ENCODE assay signal across 19 cellular contexts in genomic region chr7:44292876-44293560, GRCh38. TPM values are rescaled to one million over a fixed set of nuclear protein-coding genes. Genes with fewer than 3 reads are reported as not detected.
A peak's percentile ranks its signal among the peaks of the same experiment; 100 is the strongest.
DNase-seq lines count a peak whose midpoint lies in the region; ATAC-seq and TF ChIP-seq lines count a peak whose summit lies in the region.
"Had no signal": no experiment of that assay in that cellular context is flagged by ENCODE, and none has a peak within 500 bp of the region (broad histone marks: within the 10 kb centered on the region; RNA-seq: fewer than 3 reads in every experiment).

No MANE protein-coding gene starts in this region.

- H3K4me1 Mint-ChIP-seq in progenitor cell of endocrine pancreas (ENCODE audit: low read depth), result no peaks in the 10 kb centered on the region
- no peaks in the 10 kb centered on the region for H3K4me1 Mint-ChIP-seq in activated T-helper 1 cell treated with anti-CD3 and anti-CD28 coated beads, Interleukin-12 subunit alpha, Interleukin-12 subunit beta, Interleukin-2, Interleukin-4 antibody, amounts not matched to agents 30 ng/mL and 10 ng/mL and 1 ng/mL, durations not matched to agents 14 hours and 24 hours and 36 hours (ENCODE audit: low read depth)
- H3K4me1 Mint-ChIP-seq: CD8-positive, alpha-beta memory T cell had no signal

- H3K36me3 ChIP-seq in WERI-Rb-1, result no peaks in the 10 kb centered on the region
- H3K36me3 ChIP-seq: HAP-1, pancreas, uterus had no signal

- no peaks in the 10 kb centered on the region for H3K27me3 ChIP-seq in WERI-Rb-1 (ENCODE audit: insufficient read depth, low read depth, severe bottlenecking)
- H3K27me3 ChIP-seq: uterus had no signal

- no peaks in the 10 kb centered on the region for H3K9me3 Mint-ChIP-seq in progenitor cell of endocrine pancreas (ENCODE audit: low read depth)
- no peaks in the 10 kb centered on the region for H3K9me3 Mint-ChIP-seq in activated T-helper 1 cell treated with anti-CD3 and anti-CD28 coated beads, Interleukin-12 subunit alpha, Interleukin-12 subunit beta, Interleukin-2, Interleukin-4 antibody, amounts not matched to agents 30 ng/mL and 10 ng/mL and 1 ng/mL, durations not matched to agents 14 hours and 24 hours and 36 hours
- H3K9me3 Mint-ChIP-seq: CD8-positive, alpha-beta memory T cell had no signal

- H3K4me3 Mint-ChIP-seq in progenitor cell of endocrine pancreas (ENCODE audit: low read depth), result no peak overlapping the region
- no peak overlapping the region for H3K4me3 Mint-ChIP-seq in activated T-helper 1 cell treated with anti-CD3 and anti-CD28 coated beads, Interleukin-12 subunit alpha, Interleukin-12 subunit beta, Interleukin-2, Interleukin-4 antibody, amounts not matched to agents 30 ng/mL and 10 ng/mL and 1 ng/mL, durations not matched to agents 14 hours and 24 hours and 36 hours
- H3K4me3 Mint-ChIP-seq: CD8-positive, alpha-beta memory T cell had no signal

- peak; percentile 37 for DNase-seq in activated CD8-positive, alpha-beta memory T cell treated with anti-CD3 and anti-CD28 coated beads for 24 hours
- DNase-seq in activated CD8-positive, alpha-beta memory T cell treated with anti-CD3 and anti-CD28 coated beads, Interleukin-2, amount 50 U/mL, for 4 hours, result no peak
- no peak for DNase-seq in WERI-Rb-1
- DNase-seq in left ventricle myocardium superior, result peak; percentile 22
- DNase-seq in progenitor cell of endocrine pancreas (ENCODE audit: low spot score, unreplicated experiment), result peak; percentile 8
- DNase-seq in activated T-helper 1 cell treated with anti-CD3 and anti-CD28 coated beads, Interleukin-12 subunit alpha, Interleukin-12 subunit beta, Interleukin-2, Interleukin-4 antibody, amounts not matched to agents 30 ng/mL and 10 ng/mL and 1 ng/mL, durations not matched to agents 14 hours and 24 hours and 36 hours (ENCODE audit: low spot score), result no peak
- no peak for DNase-seq in effector CD4-positive, alpha-beta T cell
- DNase-seq in GF-D8 (lab: John Stamatoyannopoulos, UW), result no peak
- DNase-seq: NCI-H1436 treated with DMSO at 0.1 percent for 48 hours; NCI-H510A; PC-9; stimulated activated naive CD4-positive, alpha-beta T cell had no signal

- H3K27me3 Mint-ChIP-seq in progenitor cell of endocrine pancreas, result peaks cover 68% of the 10 kb centered on the region
- H3K27me3 Mint-ChIP-seq in activated T-helper 1 cell treated with anti-CD3 and anti-CD28 coated beads, Interleukin-12 subunit alpha, Interleukin-12 subunit beta, Interleukin-2, Interleukin-4 antibody, amounts not matched to agents 30 ng/mL and 10 ng/mL and 1 ng/mL, durations not matched to agents 14 hours and 24 hours and 36 hours (ENCODE audit: insufficient read depth), result peaks cover 39% of the 10 kb centered on the region

- no peaks in the 10 kb centered on the region for H3K36me3 Mint-ChIP-seq in progenitor cell of endocrine pancreas (ENCODE audit: insufficient read depth)
- no peaks in the 10 kb centered on the region for H3K36me3 Mint-ChIP-seq in activated T-helper 1 cell treated with anti-CD3 and anti-CD28 coated beads, Interleukin-12 subunit alpha, Interleukin-12 subunit beta, Interleukin-2, Interleukin-4 antibody, amounts not matched to agents 30 ng/mL and 10 ng/mL and 1 ng/mL, durations not matched to agents 14 hours and 24 hours and 36 hours (ENCODE audit: low read depth)
- H3K36me3 Mint-ChIP-seq: CD8-positive, alpha-beta memory T cell had no signal

- H3K9me3 ChIP-seq in WERI-Rb-1 (ENCODE audit: severe bottlenecking), result no peaks in the 10 kb centered on the region
- H3K9me3 ChIP-seq: HAP-1, pancreas, uterus had no signal

- no peak for ATAC-seq in left ventricle myocardium superior
- ATAC-seq: pancreas, SK-N-SH treated with all-trans-retinoic acid at 6 μM for 48 hours had no signal

- H3K27ac ChIP-seq in WERI-Rb-1, result peak overlapping the region; percentile 56
- H3K27ac ChIP-seq: pancreas, PC-9, uterus had no signal

- intact Hi-C loops in left ventricle myocardium superior (cut with micrococcal nuclease), result no loop called here
- intact Hi-C loops in activated T-helper 1 cell treated with anti-CD3 and anti-CD28 coated beads, Interleukin-12 subunit alpha, Interleukin-12 subunit beta, Interleukin-2, Interleukin-4 antibody, amounts not matched to agents 30 ng/mL and 10 ng/mL and 1 ng/mL, durations not matched to agents 14 hours and 24 hours and 36 hours (cut with micrococcal nuclease), result no loop called here

- no peak for TF ChIP-seq CTCF in WERI-Rb-1 (IDR thresholded peaks at IDR 0.05; ENCODE audit: low read depth, low read length)
- no peak for TF ChIP-seq CTCF in progenitor cell of endocrine pancreas (IDR thresholded peaks at IDR 0.05; ENCODE audit: unreplicated experiment)

- H3K27ac Mint-ChIP-seq in progenitor cell of endocrine pancreas, result no peak overlapping the region
- H3K27ac Mint-ChIP-seq in activated T-helper 1 cell treated with anti-CD3 and anti-CD28 coated beads, Interleukin-12 subunit alpha, Interleukin-12 subunit beta, Interleukin-2, Interleukin-4 antibody, amounts not matched to agents 30 ng/mL and 10 ng/mL and 1 ng/mL, durations not matched to agents 14 hours and 24 hours and 36 hours, result no peak overlapping the region
- H3K27ac Mint-ChIP-seq: CD8-positive, alpha-beta memory T cell had no signal

- peak overlapping the region; percentile 34 for H3K4me3 ChIP-seq in WERI-Rb-1 (ENCODE audit: low read depth, low read length)
- H3K4me3 ChIP-seq: HAP-1, pancreas, PC-9, smooth muscle cell, uterus had no signal

RNA-seq across cellular contexts. Expression of gene CAMK2B, which starts 32.4 kb away (rescaled TPM):
- total RNA-seq in left ventricle myocardium superior (98.4 TPM), progenitor cell of endocrine pancreas (9.3 and 12.2 TPM in 2 replicates)
- 0.47 and 0.76 TPM in 2 replicates for total RNA-seq in activated T-helper 1 cell treated with anti-CD3 and anti-CD28 coated beads, Interleukin-12 subunit alpha, Interleukin-12 subunit beta, Interleukin-2, Interleukin-4 antibody, amounts not matched to agents 30 ng/mL and 10 ng/mL and 1 ng/mL, durations not matched to agents 14 hours and 24 hours and 36 hours
- total RNA-seq: mononuclear cell, smooth muscle cell had no signal

Comparison
In these comparisons a context has a peak if more than half of its experiments do, and no peak if none do; other contexts are left out.
1. DNase-seq: peak in activated CD8-positive, alpha-beta memory T cell treated with anti-CD3 and anti-CD28 coated beads for 24 hours (single experiment), left ventricle myocardium superior (single experiment) and progenitor cell of endocrine pancreas (single experiment); none in activated CD8-positive, alpha-beta memory T cell treated with anti-CD3 and anti-CD28 coated beads, Interleukin-2, amount 50 U/mL, for 4 hours (single experiment), WERI-Rb-1 (single experiment), activated T-helper 1 cell treated with anti-CD3 and anti-CD28 coated beads, Interleukin-12 subunit alpha, Interleukin-12 subunit beta, Interleukin-2, Interleukin-4 antibody, amounts not matched to agents 30 ng/mL and 10 ng/mL and 1 ng/mL, durations not matched to agents 14 hours and 24 hours and 36 hours (single experiment), effector CD4-positive, alpha-beta T cell (single experiment) and GF-D8 (single experiment).